9 cellular contexts compared by ENCODE assay signal in the genomic region with DNA sequence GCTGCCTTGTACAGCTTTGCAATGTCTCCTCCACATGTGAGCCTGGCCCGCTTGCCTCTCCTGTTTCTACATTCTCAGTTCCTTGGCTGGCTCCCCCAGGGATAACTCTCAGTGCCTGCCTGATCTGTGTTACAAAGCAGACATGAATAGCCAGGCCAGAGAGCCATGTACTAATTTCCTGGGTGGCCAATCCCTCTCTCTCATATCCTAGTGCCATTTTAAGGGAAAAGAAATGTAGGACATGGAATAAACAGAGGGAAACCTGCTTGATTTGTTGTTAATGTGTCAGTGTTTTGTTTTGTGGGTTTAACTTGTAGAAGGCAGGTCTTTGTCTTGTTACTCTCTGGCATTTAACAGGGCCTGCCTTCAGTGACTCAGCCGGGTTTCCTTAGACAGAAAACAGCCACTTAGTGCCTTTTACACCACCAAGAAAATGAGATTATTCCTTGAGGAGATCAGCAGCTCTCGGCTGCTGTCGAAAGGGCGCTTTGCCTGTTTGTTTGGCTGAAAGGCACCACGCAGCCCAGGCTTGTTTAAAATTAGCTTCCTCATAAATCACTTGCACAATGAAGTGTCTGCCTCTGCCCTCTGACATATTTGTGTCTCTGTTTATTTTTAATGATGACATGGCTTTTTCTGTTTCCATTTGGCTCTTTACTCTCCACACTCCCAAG.
DNase-seq lines count a peak whose midpoint lies in the region; TF ChIP-seq lines count a peak whose summit lies in the region.
"Had no signal": no experiment of that assay in that cellular context is flagged by ENCODE, and none has a peak within 500 bp of the region (broad histone marks: within the 10 kb centered on the region; RNA-seq: fewer than 3 reads in every experiment).

No MANE protein-coding gene starts in this region.

- H3K4me3 ChIP-seq in cardiac muscle cell (no peak overlapping the region), parathyroid adenoma (ENCODE audit: low read depth, low read length) (no peak overlapping the region)
- H3K4me3 ChIP-seq: GM12878 had no signal

- CTCF ChIA-PET in activated CD4-positive, alpha-beta memory T cell treated with anti-CD3 and anti-CD28 coated beads, Interleukin-2, amount 10 ng/mL, durations not matched to agents 7 days and 5 days (lab: Charles Lee) = no interaction called here

- H3K27ac ChIP-seq in cardiac muscle cell = peak overlapping the region; percentile 97
- peak overlapping the region; percentile 63 for H3K27ac ChIP-seq in parathyroid adenoma

- no peaks in the 10 kb centered on the region for H3K36me3 ChIP-seq in cardiac muscle cell
- no peaks in the 10 kb centered on the region for H3K36me3 ChIP-seq in parathyroid adenoma (ENCODE audit: control insufficient read depth, insufficient read depth, low read length)

- H3K4me3 Mint-ChIP-seq in activated CD4-positive, alpha-beta memory T cell treated with anti-CD3 and anti-CD28 coated beads, Interleukin-2, amount 10 ng/mL, durations not matched to agents 7 days and 5 days = no peak overlapping the region

- no peaks in the 10 kb centered on the region for H3K4me1 Mint-ChIP-seq in activated CD4-positive, alpha-beta memory T cell treated with anti-CD3 and anti-CD28 coated beads, Interleukin-2, amount 10 ng/mL, durations not matched to agents 7 days and 5 days

- no peak overlapping the region for H3K27ac Mint-ChIP-seq in activated CD4-positive, alpha-beta memory T cell treated with anti-CD3 and anti-CD28 coated beads, Interleukin-2, amount 10 ng/mL, durations not matched to agents 7 days and 5 days

- H3K9ac ChIP-seq in parathyroid adenoma = no peak overlapping the region

- H3K27me3 Mint-ChIP-seq in activated CD4-positive, alpha-beta memory T cell treated with anti-CD3 and anti-CD28 coated beads, Interleukin-2, amount 10 ng/mL, durations not matched to agents 7 days and 5 days = no peaks in the 10 kb centered on the region

- in situ Hi-C loops in SK-MEL-5 (cut with HindIII; ENCODE audit: low pct_unique_long_range_greater_than_20kb, low sequenced_read_pairs) = no loop called here

- H3K9me3 Mint-ChIP-seq in activated CD4-positive, alpha-beta memory T cell treated with anti-CD3 and anti-CD28 coated beads, Interleukin-2, amount 10 ng/mL, durations not matched to agents 7 days and 5 days = no peaks in the 10 kb centered on the region

- no peaks in the 10 kb centered on the region for H3K36me3 Mint-ChIP-seq in activated CD4-positive, alpha-beta memory T cell treated with anti-CD3 and anti-CD28 coated beads, Interleukin-2, amount 10 ng/mL, durations not matched to agents 7 days and 5 days (ENCODE audit: low read depth)

- no peaks in the 10 kb centered on the region for H3K79me2 ChIP-seq in parathyroid adenoma

- H3K4me2 ChIP-seq in parathyroid adenoma (ENCODE audit: low read length) = peak overlapping the region; percentile 0

- TF ChIP-seq CTCF in cardiac muscle cell (IDR thresholded peaks at IDR 0.05; ENCODE audit: low read depth, low read length) (no peak), parathyroid adenoma (IDR thresholded peaks at IDR 0.05) (no peak), GM20000 (IDR thresholded peaks at IDR 0.05; ENCODE audit: extremely low read depth, missing control alignments) (no peak)

- peak; percentile 67 for DNase-seq in DMS153 treated with DMSO at 0.1 percent for 48 hours (lab: John Stamatoyannopoulos, UW; ENCODE audit: unreplicated experiment)
- peak; percentile 45 for DNase-seq in SK-MEL-5 (ENCODE audit: low read depth, low spot score)
- DNase-seq in cardiac muscle cell (ENCODE audit: low read depth in 1 of 2, low spot score in 1 of 2) = peak; percentile 1 to 65
- DNase-seq in activated CD4-positive, alpha-beta memory T cell treated with anti-CD3 and anti-CD28 coated beads, Interleukin-2, amount 10 ng/mL, durations not matched to agents 7 days and 5 days = no peak
- DNase-seq in GM20000 (ENCODE audit: low spot score) = no peak
- DNase-seq in CD1c-positive myeloid dendritic cell (ENCODE audit: extremely low spot score) = no peak
- no peak for DNase-seq in 8988T

- POLR2A ChIA-PET in activated CD4-positive, alpha-beta memory T cell treated with anti-CD3 and anti-CD28 coated beads, Interleukin-2, amount 10 ng/mL, durations not matched to agents 7 days and 5 days (lab: Charles Lee) = no interaction called here

- H3K27me3 ChIP-seq in cardiac muscle cell = no peaks in the 10 kb centered on the region
- no peaks in the 10 kb centered on the region for H3K27me3 ChIP-seq in parathyroid adenoma (ENCODE audit: control insufficient read depth, insufficient read depth, low read length)

- H2AFZ ChIP-seq in parathyroid adenoma = peak overlapping the region; percentile 97

- H3K4me1 ChIP-seq in cardiac muscle cell (ENCODE audit: low read depth) = peaks cover 45% of the 10 kb centered on the region
- peaks cover 24% of the 10 kb centered on the region for H3K4me1 ChIP-seq in parathyroid adenoma

- H3K9me3 ChIP-seq in cardiac muscle cell (ENCODE audit: low read depth) (no peaks in the 10 kb centered on the region), parathyroid adenoma (ENCODE audit: control insufficient read depth, low read length) (no peaks in the 10 kb centered on the region)

Comparison
In these comparisons a context has a peak if more than half of its experiments do, and no peak if none do; other contexts are left out.
1. DNase-seq: peak in DMS153 treated with DMSO at 0.1 percent for 48 hours (single experiment), SK-MEL-5 (single experiment) and cardiac muscle cell (2 of 2); none in activated CD4-positive, alpha-beta memory T cell treated with anti-CD3 and anti-CD28 coated beads, Interleukin-2, amount 10 ng/mL, durations not matched to agents 7 days and 5 days (single experiment), GM20000 (single experiment), CD1c-positive myeloid dendritic cell (single experiment) and 8988T (single experiment).